Comparison of ENCODE assay signal across 27 cellular contexts in genomic region chr6:4459981-4460380, GRCh38.
DNase-seq lines count a peak whose midpoint lies in the region; ATAC-seq, FAIRE-seq and TF ChIP-seq lines count a peak whose summit lies in the region.
"Had no signal": no experiment of that assay in that cellular context is flagged by ENCODE, and none has a peak within 500 bp of the region (broad histone marks: within the 10 kb centered on the region; RNA-seq: fewer than 3 reads in every experiment).

No MANE protein-coding gene starts in this region.

- H3K4me2 ChIP-seq in keratinocyte (ENCODE audit: control insufficient read depth, extremely low read depth, insufficient read depth, low read depth, low read length) (peak overlapping the region; percentile 4), MM.1S (ENCODE audit: low read depth, low read length) (no peak overlapping the region)

- H4K20me1 ChIP-seq in keratinocyte (ENCODE audit: control insufficient read depth, extremely low read depth, insufficient read depth, low read length) (no peaks in the 10 kb centered on the region), MM.1S (ENCODE audit: insufficient read depth, low read length) (no peaks in the 10 kb centered on the region)

- no peaks in the 10 kb centered on the region for H3K9me1 ChIP-seq in keratinocyte (ENCODE audit: control insufficient read depth, extremely low read depth, insufficient read depth, low read length)

- H2AFZ ChIP-seq in keratinocyte (ENCODE audit: control insufficient read depth, low read length): no peak overlapping the region
- no peak overlapping the region for H2AFZ ChIP-seq in MM.1S (ENCODE audit: low read length)

- TF ChIP-seq POLR2A in sigmoid colon (IDR thresholded peaks at IDR 0.05) (no peak), vagina (IDR thresholded peaks at IDR 0.05) (no peak)

- H3K79me2 ChIP-seq in keratinocyte (ENCODE audit: control insufficient read depth, insufficient read depth, low read length) (no peaks in the 10 kb centered on the region), MM.1S (ENCODE audit: low read length) (no peaks in the 10 kb centered on the region)

- H3F3A ChIP-seq in MM.1S (ENCODE audit: insufficient read depth, low read length): no peaks in the 10 kb centered on the region

- intact Hi-C loops in left cardiac atrium (cut with DNase I): no loop called here
- intact Hi-C loops in sigmoid colon (cut with DNase I): no loop called here
- intact Hi-C loops in vagina (cut with DNase I): no loop called here

- H3K4me1 ChIP-seq in right atrium auricular region (peaks cover 0 to 24% of the 10 kb centered on the region in 2 donors), keratinocyte (ENCODE audit: control insufficient read depth, extremely low read depth, insufficient read depth, low read length) (peaks cover 26% of the 10 kb centered on the region), sigmoid colon (peaks cover 0 to 24% (median 12%) of the 10 kb centered on the region in 4 donors), vagina (peaks cover 14% of the 10 kb centered on the region), MM.1S (ENCODE audit: low read length) (no peaks in the 10 kb centered on the region)
- H3K4me1 ChIP-seq: upper lobe of left lung had no signal

- TF ChIP-seq EP300 in sigmoid colon (IDR thresholded peaks at IDR 0.05): no peak

- H3K36me3 ChIP-seq in right atrium auricular region (no peaks in the 10 kb centered on the region), keratinocyte (ENCODE audit: control insufficient read depth in 2 of 2, extremely low read depth in 1 of 2, insufficient read depth in 2 of 2, low read length in 2 of 2) (no peaks in the 10 kb centered on the region), sigmoid colon (no peaks in the 10 kb centered on the region), vagina (no peaks in the 10 kb centered on the region), MM.1S (replicated peaks; ENCODE audit: insufficient read depth, low read length) (no peaks in the 10 kb centered on the region)
- H3K36me3 ChIP-seq: ovary, upper lobe of left lung had no signal

- H3K9me2 ChIP-seq in MM.1S (replicated peaks; ENCODE audit: insufficient read depth, low read length): no peaks in the 10 kb centered on the region

- no peak overlapping the region for H3K9ac ChIP-seq in keratinocyte (ENCODE audit: control insufficient read depth, extremely low read depth, insufficient read depth, low read length)
- H3K9ac ChIP-seq in MM.1S (ENCODE audit: low read length): no peak overlapping the region

- peak overlapping the region; percentile 61 to 69 for H3K27ac ChIP-seq in right atrium auricular region
- H3K27ac ChIP-seq in keratinocyte (ENCODE audit: control insufficient read depth, insufficient read depth, low read length): peak overlapping the region; percentile 28
- H3K27ac ChIP-seq in sigmoid colon: peak overlapping the region; percentile 64 to 73 (median 67)
- peak overlapping the region; percentile 62 for H3K27ac ChIP-seq in vagina
- no peak overlapping the region for H3K27ac ChIP-seq in MM.1S (ENCODE audit: low read length)
- H3K27ac ChIP-seq: ovary, SK-N-MC had no signal

- dilution Hi-C loops in keratinocyte (cut with MboI; ENCODE audit: extremely low pct_ligation_motif_present, low sequenced_read_pairs): no loop called here

- H3K9me3 ChIP-seq in right atrium auricular region (no peaks in the 10 kb centered on the region), keratinocyte (ENCODE audit: control insufficient read depth, low read depth, low read length) (no peaks in the 10 kb centered on the region), sigmoid colon (peaks cover 0 to 6% (median 0%) of the 10 kb centered on the region in 4 donors), vagina (no peaks in the 10 kb centered on the region), MM.1S (replicated peaks; ENCODE audit: insufficient read depth, low read length) (no peaks in the 10 kb centered on the region)
- H3K9me3 ChIP-seq: A549, ovary, upper lobe of left lung had no signal

- no peak for DNase-seq in right atrium auricular region (ENCODE audit: low spot score)
- no peak for DNase-seq in left cardiac atrium
- DNase-seq in keratinocyte (ENCODE audit: low read depth, low spot score): no peak
- no peak for DNase-seq in sigmoid colon
- no peak for DNase-seq in vagina (ENCODE audit: extremely low spot score in 2 of 2)
- no peak for DNase-seq in NCI-H748 (lab: John Stamatoyannopoulos, UW; ENCODE audit: unreplicated experiment)
- no peak for DNase-seq in stimulated activated naive CD8-positive, alpha-beta T cell treated with anti-CD3 and anti-CD28 coated beads, Interleukin-15, Interleukin-2, amounts not matched to agents 100 U/mL and 50 U/mL, for 24 hours
- no peak for DNase-seq in MM.1S
- DNase-seq: activated CD4-positive, alpha-beta T cell treated with anti-CD3 and anti-CD28 coated beads, Interleukin-2, amount 10 ng/mL, durations not matched to agents 24 days and 14 days; activated naive CD4-positive, alpha-beta T cell treated with anti-CD3 and anti-CD28 coated beads, Interleukin-2, amount 10 ng/mL, durations not matched to agents 7 days and 5 days; H9; islet precursor cell; mesendoderm; naive B cell; NCI-H1436; NCI-H510A; NK-92 treated with Interleukin-12 subunit alpha and Interleukin-12 subunit beta, amount 100 ng/mL, for 24 hours; stimulated activated CD4-positive, alpha-beta T cell treated with anti-CD3 and anti-CD28 coated beads, Interleukin-1b, Interleukin-23, amount 100 ng/mL, for 48 hours; T-helper 17 cell had no signal

- FAIRE-seq in keratinocyte (lab: Jason Lieb, UNC): no peak
- FAIRE-seq: A549 had no signal

- ATAC-seq in left cardiac atrium: no peak
- ATAC-seq in stimulated activated naive CD8-positive, alpha-beta T cell treated with anti-CD3 and anti-CD28 coated beads, Interleukin-15, Interleukin-2, amounts not matched to agents 100 U/mL and 50 U/mL, for 24 hours: no peak
- ATAC-seq: A549; Panc1; stimulated activated memory B cell treated with anti-CD40 and anti-IgM and Interleukin-4, amounts not matched to agents 10 μg/mL and 1 μg/mL and 100 μg/mL, for 72 hours; T-helper 17 cell had no signal

- H3K4me3 ChIP-seq in right atrium auricular region (no peak overlapping the region), keratinocyte (ENCODE audit: control insufficient read depth in 2 of 3, extremely low read depth in 1 of 3, insufficient read depth in 2 of 3, low read depth in 1 of 3, low read length in 3 of 3) (no peak overlapping the region), sigmoid colon (no peak overlapping the region), vagina (no peak overlapping the region), MM.1S (ENCODE audit: low read length) (no peak overlapping the region)
- H3K4me3 ChIP-seq: A549, ovary, SK-N-MC, skin epidermis, upper lobe of left lung had no signal

- TF ChIP-seq CTCF in right atrium auricular region (IDR thresholded peaks at IDR 0.05) (no peak), keratinocyte (optimal IDR thresholded peaks at IDR 0.05 in 1 of 3, IDR thresholded peaks at IDR 0.05 in 1 of 3, conservative IDR thresholded peaks at IDR 0.05 in 1 of 3; ENCODE audit: extremely low read depth in 1 of 3, insufficient read depth in 2 of 3, low read length in 3 of 3) (no peak), sigmoid colon (IDR thresholded peaks at IDR 0.05) (no peak), vagina (IDR thresholded peaks at IDR 0.05) (no peak), MM.1S (IDR thresholded peaks at IDR 0.05; ENCODE audit: low read length) (no peak)

- WGBS in sigmoid colon, 2 donors: 84 to 92% methylated on average over 11 of the region's 11 CpGs

- no peaks in the 10 kb centered on the region for H3K27me3 ChIP-seq in right atrium auricular region
- H3K27me3 ChIP-seq in keratinocyte (ENCODE audit: control insufficient read depth, extremely low read depth, insufficient read depth, low read length): no peaks in the 10 kb centered on the region
- H3K27me3 ChIP-seq in sigmoid colon: no peaks in the 10 kb centered on the region
- no peaks in the 10 kb centered on the region for H3K27me3 ChIP-seq in vagina
- H3K27me3 ChIP-seq in MM.1S (replicated peaks; ENCODE audit: insufficient read depth, low read length): no peaks in the 10 kb centered on the region
- H3K27me3 ChIP-seq: foreskin keratinocyte, ovary, upper lobe of left lung had no signal
